In the genomic region with DNA sequence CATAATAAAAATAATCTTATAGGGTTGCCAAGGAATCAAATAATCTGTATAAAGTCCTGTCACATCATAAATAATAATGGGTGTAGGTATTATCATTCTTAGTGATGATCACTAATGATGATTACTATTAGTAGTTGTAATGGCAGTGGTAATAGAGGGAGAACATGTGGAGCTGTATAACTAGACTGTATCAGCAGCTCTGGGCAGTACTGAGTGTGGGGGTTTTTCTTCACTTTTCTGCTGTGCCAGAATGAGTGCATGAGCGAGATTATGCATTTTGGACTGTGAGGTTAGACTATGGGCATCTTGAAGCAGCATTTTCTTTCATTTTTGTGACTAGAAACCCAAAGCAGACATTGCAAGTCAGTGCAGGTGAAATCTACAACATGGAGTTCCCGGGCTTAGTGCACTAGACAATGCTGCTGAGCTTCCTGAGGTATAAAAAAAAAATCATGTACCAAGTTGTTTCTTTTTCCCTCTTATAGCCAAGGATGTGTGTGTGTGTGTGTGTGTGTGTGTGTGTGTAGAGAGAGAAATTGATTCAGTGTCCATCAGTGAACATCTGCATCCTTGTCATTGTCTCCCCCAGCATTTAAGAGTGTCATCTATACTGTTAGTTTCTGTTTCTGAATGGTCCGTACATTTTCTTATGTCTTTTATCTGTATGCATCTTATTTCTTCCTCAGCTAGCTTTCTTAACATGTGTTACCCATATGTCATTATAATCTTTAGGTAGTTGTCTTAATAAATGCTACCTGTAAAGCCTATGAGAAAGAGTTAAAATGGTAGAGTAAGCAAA, we compare ENCODE assay signal across 31 cellular contexts.
"Had no signal": no experiment of that assay in that cellular context is flagged by ENCODE, and none has a peak within 500 bp of the region (broad histone marks: within the 10 kb centered on the region; RNA-seq: fewer than 3 reads in every experiment).

No MANE protein-coding gene starts in this region.

- ATAC-seq: activated CD4-positive, alpha-beta T cell treated with anti-CD3 and anti-CD28 coated beads for 36 hours; activated CD4-positive, CD25-positive, alpha-beta regulatory T cell treated with anti-CD3 and anti-CD28 coated beads, Interleukin-2, amount 50 U/mL, for 24 hours; activated CD8-positive, alpha-beta T cell treated with anti-CD3 and anti-CD28 coated beads, Interleukin-2, amount 10 ng/mL, durations not matched to agents 7 days and 5 days; activated naive CD8-positive, alpha-beta T cell treated with anti-CD3 and anti-CD28 coated beads, Interleukin-2, amount 50 U/mL, for 24 hours; Panc1; WTC11 had no signal

- H3K27ac ChIP-seq: SJCRH30 had no signal

- H3K36me3 ChIP-seq: SJCRH30 had no signal

- FAIRE-seq: bronchial epithelial cell, colon, TTC549 had no signal

- H3K27me3 ChIP-seq: SJCRH30 had no signal

- H3K9ac ChIP-seq: SK-N-SH had no signal

- DNase-seq: activated CD4-positive, alpha-beta T cell treated with anti-CD3 and anti-CD28 coated beads for 36 hours; activated CD4-positive, alpha-beta T cell treated with anti-CD3 and anti-CD28 coated beads, Interleukin-2, amount 10 ng/mL, durations not matched to agents 7 days and 5 days; activated CD4-positive, alpha-beta T cell treated with anti-CD3 and anti-CD28 coated beads, Interleukin-2, amount 50 U/mL, for 48 hours; activated CD8-positive, alpha-beta memory T cell treated with anti-CD3 and anti-CD28 coated beads, Interleukin-2, amount 50 U/mL, for 48 hours; activated CD8-positive, alpha-beta T cell treated with anti-CD3 and anti-CD28 coated beads, Interleukin-2, amount 10 ng/mL, durations not matched to agents 7 days and 5 days; activated effector memory CD4-positive, alpha-beta T cell treated with Interleukin-2 at 50 U/mL for 16 hours; activated naive CD4-positive, alpha-beta T cell treated with anti-CD3 and anti-CD28 coated beads, Interleukin-2, amount 10 ng/mL, durations not matched to agents 7 days and 5 days; activated naive CD8-positive, alpha-beta T cell treated with anti-CD3 and anti-CD28 coated beads, Interleukin-2, amount 50 U/mL, for 24 hours; activated T-cell treated with anti-CD3 and anti-CD28 coated beads, Interleukin-2, amount 50 U/mL, for 48 hours; anterior cingulate cortex; central memory CD4-positive, alpha-beta T cell; MV-4-11; NCI-H1092; NCI-H146; NCI-H187; NCI-H2029 treated with DMSO at 0.1 percent for 48 hours; NCI-H2107; NCI-H2171; NCI-H510A; NCI-H526; NCI-H748 treated with DMSO at 0.1 percent for 48 hours; OCI-M1; SHP77; SJCRH30; SK-N-SH had no signal

- H3K4me1 ChIP-seq: SJCRH30 had no signal

- H3K4me2 ChIP-seq: SK-N-SH had no signal

- H3K4me3 ChIP-seq: SJCRH30 had no signal

- H3K9me3 ChIP-seq: SJCRH30, SK-N-SH had no signal
